8 cellular contexts compared by ENCODE assay signal in the genomic region with DNA sequence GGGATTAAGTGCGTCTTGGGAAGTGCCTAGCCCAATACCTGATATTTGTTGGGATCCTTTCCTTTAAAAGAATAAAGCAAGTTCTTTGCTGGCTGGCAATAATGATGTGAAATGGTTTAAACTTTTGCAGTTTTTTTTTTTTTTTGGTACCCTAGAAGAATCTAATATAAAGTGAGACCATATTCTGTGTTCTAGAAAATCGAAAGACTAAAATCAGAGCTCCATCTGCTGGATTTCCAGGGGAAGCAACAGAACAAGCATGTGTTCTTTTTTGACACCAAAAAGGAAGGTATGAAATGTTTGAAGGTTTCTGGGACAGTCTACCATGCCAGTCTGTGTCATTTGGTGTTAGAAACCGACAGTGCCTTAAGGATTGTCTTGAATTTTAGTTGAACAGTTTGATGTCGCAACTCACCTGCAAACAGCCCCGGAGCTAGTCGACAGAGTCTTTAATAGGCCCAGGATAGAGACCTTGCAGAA. TPM values are rescaled to one million over a fixed set of nuclear protein-coding genes. Genes with fewer than 3 reads are reported as not detected.
DNase-seq lines count a peak whose midpoint lies in the region; ATAC-seq, FAIRE-seq and TF ChIP-seq lines count a peak whose summit lies in the region.

No MANE protein-coding gene starts in this region.

- H3K27me3 ChIP-seq in AG04450 (ENCODE audit: control insufficient read depth, insufficient read depth, low read length) (no peaks in the 10 kb centered on the region), vagina (no peaks in the 10 kb centered on the region)

- TF ChIP-seq POLR2A in vagina (IDR thresholded peaks at IDR 0.05) (no peak), GM12892 (IDR thresholded peaks at IDR 0.05; ENCODE audit: low read depth, low read length) (no peak)

- POLR2A ChIA-PET in AG04450 (lab: Yijun Ruan, JAX), result interaction anchor here (0.5 to 1.4 kb wide), 3 partner anchors 11 to 26 kb away, joined by 3 to 5 read pairs (median 3); no protein-coding TSS in a partner anchor

- in situ Hi-C loops in GM13977 (cut with MboI; ENCODE audit: low pct_unique_long_range_greater_than_20kb, low sequenced_read_pairs, unreplicated experiment), result no loop called here

- no peak for FAIRE-seq in GM12892 (lab: Jason Lieb, UNC)

- CTCF ChIA-PET in AG04450 (lab: Charles Lee), result interaction anchor here (0.6 to 18.7 kb wide), 15 partner anchors 9 to 816 kb away, joined by 3 to 179 read pairs (median 3); a partner anchor contains a TSS

- H3K36me3 ChIP-seq in vagina, result peaks cover 0 to 64% of the 10 kb centered on the region in 2 donors

- ATAC-seq in SK-N-SH treated with all-trans-retinoic acid at 6 μM for 48 hours, result peak; percentile 81
- ATAC-seq in GM18519 (IDR thresholded peaks at IDR 0.05; ENCODE audit: low FRiP score, unreplicated experiment), result no peak

- DNase-seq in AG04450 (ENCODE audit: low read depth, low spot score) (no peak), GM13977 (ENCODE audit: low spot score) (peak; percentile 45), glomerular visceral epithelial cell (ENCODE audit: extremely low spot score) (peak; percentile 42), vagina (ENCODE audit: extremely low spot score in 2 of 2) (no peak), GM12892 (ENCODE audit: insufficient read length) (no peak), ureter (ENCODE audit: low spot score) (no peak)

- H3K9me3 ChIP-seq in AG04450 (ENCODE audit: control insufficient read depth, insufficient read depth, low read length), result no peaks in the 10 kb centered on the region
- H3K9me3 ChIP-seq in vagina, result no peaks in the 10 kb centered on the region

- peaks cover 23% of the 10 kb centered on the region for H3K4me1 ChIP-seq in vagina

- intact Hi-C loops in vagina (cut with DNase I), result no loop called here

- no peak overlapping the region for H3K4me3 ChIP-seq in AG04450 (ENCODE audit: low read depth, low read length)
- no peak overlapping the region for H3K4me3 ChIP-seq in vagina

- H3K27ac ChIP-seq in AG04450 (ENCODE audit: low read depth, low read length), result no peak overlapping the region
- H3K27ac ChIP-seq in vagina, result no peak overlapping the region

- TF ChIP-seq CTCF in AG04450 (IDR thresholded peaks at IDR 0.05; ENCODE audit: low read depth, low read length) (peak; percentile 73), GM13977 (IDR thresholded peaks at IDR 0.05; ENCODE audit: extremely low read depth, insufficient read depth, missing control alignments) (peak; percentile 55), vagina (IDR thresholded peaks at IDR 0.05) (peak in 2 of 3 experiments; percentile 25 to 59)

TF ChIP-seq in SK-N-SH treated with all-trans-retinoic acid at 6 μM for 48 hours, 23 proteins besides CTCF, POLR2A, EP300 and RAD21:
- TF ChIP-seq GLIS3 (CRISPR knock-in tag; IDR thresholded peaks at IDR 0.05), result no peak
- TF ChIP-seq TOX (CRISPR knock-in tag; IDR thresholded peaks at IDR 0.05; ENCODE audit: borderline replicate concordance), result no peak
- no peak for TF ChIP-seq PPARA (CRISPR knock-in tag; IDR thresholded peaks at IDR 0.05; ENCODE audit: borderline replicate concordance)
- TF ChIP-seq, protein P1, sequence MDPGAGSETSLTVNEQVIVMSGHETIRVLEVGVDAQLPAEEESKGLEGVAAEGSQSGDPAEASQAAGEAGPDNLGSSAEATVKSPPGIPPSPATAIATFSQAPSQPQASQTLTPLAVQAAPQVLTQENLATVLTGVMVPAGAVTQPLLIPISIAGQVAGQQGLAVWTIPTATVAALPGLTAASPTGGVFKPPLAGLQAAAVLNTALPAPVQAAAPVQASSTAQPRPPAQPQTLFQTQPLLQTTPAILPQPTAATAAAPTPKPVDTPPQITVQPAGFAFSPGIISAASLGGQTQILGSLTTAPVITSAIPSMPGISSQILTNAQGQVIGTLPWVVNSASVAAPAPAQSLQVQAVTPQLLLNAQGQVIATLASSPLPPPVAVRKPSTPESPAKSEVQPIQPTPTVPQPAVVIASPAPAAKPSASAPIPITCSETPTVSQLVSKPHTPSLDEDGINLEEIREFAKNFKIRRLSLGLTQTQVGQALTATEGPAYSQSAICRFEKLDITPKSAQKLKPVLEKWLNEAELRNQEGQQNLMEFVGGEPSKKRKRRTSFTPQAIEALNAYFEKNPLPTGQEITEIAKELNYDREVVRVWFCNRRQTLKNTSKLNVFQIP (CRISPR knock-in tag; IDR thresholded peaks at IDR 0.05; ENCODE audit: borderline replicate concordance, low read depth), result no peak
- no peak for TF ChIP-seq ZNF565 (CRISPR knock-in tag; conservative IDR thresholded peaks at IDR 0.05; ENCODE audit: low read depth)
- TF ChIP-seq, protein P2, sequence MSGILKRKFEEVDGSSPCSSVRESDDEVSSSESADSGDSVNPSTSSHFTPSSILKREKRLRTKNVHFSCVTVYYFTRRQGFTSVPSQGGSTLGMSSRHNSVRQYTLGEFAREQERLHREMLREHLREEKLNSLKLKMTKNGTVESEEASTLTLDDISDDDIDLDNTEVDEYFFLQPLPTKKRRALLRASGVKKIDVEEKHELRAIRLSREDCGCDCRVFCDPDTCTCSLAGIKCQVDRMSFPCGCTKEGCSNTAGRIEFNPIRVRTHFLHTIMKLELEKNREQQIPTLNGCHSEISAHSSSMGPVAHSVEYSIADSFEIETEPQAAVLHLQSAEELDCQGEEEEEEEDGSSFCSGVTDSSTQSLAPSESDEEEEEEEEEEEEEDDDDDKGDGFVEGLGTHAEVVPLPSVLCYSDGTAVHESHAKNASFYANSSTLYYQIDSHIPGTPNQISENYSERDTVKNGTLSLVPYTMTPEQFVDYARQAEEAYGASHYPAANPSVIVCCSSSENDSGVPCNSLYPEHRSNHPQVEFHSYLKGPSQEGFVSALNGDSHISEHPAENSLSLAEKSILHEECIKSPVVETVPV (CRISPR knock-in tag; IDR thresholded peaks at IDR 0.05), result no peak
- TF ChIP-seq, protein P3, sequence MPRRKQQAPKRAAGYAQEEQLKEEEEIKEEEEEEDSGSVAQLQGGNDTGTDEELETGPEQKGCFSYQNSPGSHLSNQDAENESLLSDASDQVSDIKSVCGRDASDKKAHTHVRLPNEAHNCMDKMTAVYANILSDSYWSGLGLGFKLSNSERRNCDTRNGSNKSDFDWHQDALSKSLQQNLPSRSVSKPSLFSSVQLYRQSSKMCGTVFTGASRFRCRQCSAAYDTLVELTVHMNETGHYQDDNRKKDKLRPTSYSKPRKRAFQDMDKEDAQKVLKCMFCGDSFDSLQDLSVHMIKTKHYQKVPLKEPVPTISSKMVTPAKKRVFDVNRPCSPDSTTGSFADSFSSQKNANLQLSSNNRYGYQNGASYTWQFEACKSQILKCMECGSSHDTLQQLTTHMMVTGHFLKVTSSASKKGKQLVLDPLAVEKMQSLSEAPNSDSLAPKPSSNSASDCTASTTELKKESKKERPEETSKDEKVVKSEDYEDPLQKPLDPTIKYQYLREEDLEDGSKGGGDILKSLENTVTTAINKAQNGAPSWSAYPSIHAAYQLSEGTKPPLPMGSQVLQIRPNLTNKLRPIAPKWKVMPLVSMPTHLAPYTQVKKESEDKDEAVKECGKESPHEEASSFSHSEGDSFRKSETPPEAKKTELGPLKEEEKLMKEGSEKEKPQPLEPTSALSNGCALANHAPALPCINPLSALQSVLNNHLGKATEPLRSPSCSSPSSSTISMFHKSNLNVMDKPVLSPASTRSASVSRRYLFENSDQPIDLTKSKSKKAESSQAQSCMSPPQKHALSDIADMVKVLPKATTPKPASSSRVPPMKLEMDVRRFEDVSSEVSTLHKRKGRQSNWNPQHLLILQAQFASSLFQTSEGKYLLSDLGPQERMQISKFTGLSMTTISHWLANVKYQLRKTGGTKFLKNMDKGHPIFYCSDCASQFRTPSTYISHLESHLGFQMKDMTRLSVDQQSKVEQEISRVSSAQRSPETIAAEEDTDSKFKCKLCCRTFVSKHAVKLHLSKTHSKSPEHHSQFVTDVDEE (CRISPR knock-in tag; IDR thresholded peaks at IDR 0.05), result no peak
- no peak for TF ChIP-seq ZFP3 (CRISPR knock-in tag; IDR thresholded peaks at IDR 0.05)
- no peak for TF ChIP-seq ISL1 (CRISPR knock-in tag; IDR thresholded peaks at IDR 0.05)

RNA-seq across cellular contexts. Expression of a gene that starts 6.4 kb away (rescaled TPM):
- 32.9 and 43.8 TPM in 2 replicates for polyA plus RNA-seq in AG04450 (2011; rRNA removed)
- 14.8 and 18.5 TPM in 2 replicates for polyA minus RNA-seq in AG04450 (2011; rRNA and poly(A)+ RNA removed)
- 18.7 TPM for total RNA-seq in vagina
- polyA plus RNA-seq in GM12892 (2012; ENCODE audit: missing spikeins), result 44.4 TPM
- 34.2 TPM for total RNA-seq in ureter

RNA-seq across cellular contexts. Expression of a gene that starts 13.6 kb away (rescaled TPM):
- 10.0 and 13.5 TPM in 2 replicates for polyA plus RNA-seq in AG04450 (2011; rRNA removed)
- polyA minus RNA-seq in AG04450 (2011; rRNA and poly(A)+ RNA removed), result 37.2 and 41.7 TPM in 2 replicates
- total RNA-seq in vagina (26.3 TPM), ureter (18.2 TPM)
- polyA plus RNA-seq in GM12892 (2012; ENCODE audit: missing spikeins), result 9.3 TPM

RNA-seq across cellular contexts. Expression of a gene that starts 27.7 kb away (rescaled TPM):
- polyA plus RNA-seq in AG04450 (2011; rRNA removed), result not detected in 2 replicates
- not detected in 2 replicates for polyA minus RNA-seq in AG04450 (2011; rRNA and poly(A)+ RNA removed)
- not detected for total RNA-seq in vagina
- 0.19 TPM for polyA plus RNA-seq in GM12892 (2012; ENCODE audit: missing spikeins)
- total RNA-seq in ureter, result 2.8 TPM

RNA-seq across cellular contexts. Expression of a gene that starts 29.1 kb away (rescaled TPM):
- polyA plus RNA-seq in AG04450 (2011; rRNA removed), result 60.0 and 76.1 TPM in 2 replicates
- polyA minus RNA-seq in AG04450 (2011; rRNA and poly(A)+ RNA removed), result 45.1 and 58.7 TPM in 2 replicates
- 50.3 TPM for total RNA-seq in vagina
- 78.0 TPM for polyA plus RNA-seq in GM12892 (2012; ENCODE audit: missing spikeins)
- 44.0 TPM for total RNA-seq in ureter

Comparison
In these comparisons a context has a peak if more than half of its experiments do, and no peak if none do; other contexts are left out.
1. DNase-seq: peak in GM13977 (single experiment) and glomerular visceral epithelial cell (single experiment); none in AG04450 (single experiment), vagina (0 of 2), GM12892 (single experiment) and ureter (single experiment).
2. Peak in every context shown above with its lines, with median percentiles within 50 percentile points of each other: CTCF ChIP-seq.